14 cellular contexts compared by ENCODE assay signal in the genomic region with DNA sequence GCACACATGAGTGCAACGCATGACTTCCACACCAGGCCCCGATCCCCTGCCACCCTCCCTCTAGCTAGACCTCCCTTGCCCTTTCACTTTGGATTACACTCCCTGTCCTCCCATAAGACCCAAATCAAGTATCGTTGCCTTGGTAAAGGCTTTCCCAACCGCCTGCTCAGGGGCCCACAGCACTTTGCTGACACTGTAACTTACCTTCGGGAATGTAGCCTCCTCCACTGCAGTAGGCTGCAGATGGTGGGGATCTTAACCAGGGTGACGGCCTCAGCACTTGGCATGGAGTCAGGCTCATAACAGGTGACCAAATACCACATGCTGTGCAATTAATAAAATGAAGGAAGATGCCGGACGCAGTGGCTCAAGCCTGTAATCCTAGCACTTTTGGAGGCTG.
DNase-seq lines count a peak whose midpoint lies in the region; ATAC-seq and TF ChIP-seq lines count a peak whose summit lies in the region.
"Had no signal": no experiment of that assay in that cellular context is flagged by ENCODE, and none has a peak within 500 bp of the region (broad histone marks: within the 10 kb centered on the region; RNA-seq: fewer than 3 reads in every experiment).

No MANE protein-coding gene starts in this region.

- no peak overlapping the region for H3K27ac ChIP-seq in vagina
- H3K27ac ChIP-seq: A549, HL-60 had no signal

- H3K27me3 ChIP-seq in vagina: no peaks in the 10 kb centered on the region

- H3K27me3 Mint-ChIP-seq in CD14-positive monocyte (ENCODE audit: low read depth in 3 of 3) (no peaks in the 10 kb centered on the region), glutamatergic neuron (ENCODE audit: unreplicated experiment) (peaks cover 23% of the 10 kb centered on the region), nephron progenitor cell (ENCODE audit: low read depth, poor library complexity) (peaks cover 5% of the 10 kb centered on the region)
- no peaks in the 10 kb centered on the region for H3K27me3 Mint-ChIP-seq in activated T-helper 17 cell treated with anti-CD3 and anti-CD28 coated beads, Interleukin-2, amount 50 U/mL, for 72 hours

- H3K9me3 ChIP-seq in vagina: no peaks in the 10 kb centered on the region
- H3K9me3 ChIP-seq: A549, SK-N-SH had no signal

- TF ChIP-seq POLR2A in vagina (IDR thresholded peaks at IDR 0.05): no peak

- ATAC-seq in activated T-helper 17 cell treated with anti-CD3 and anti-CD28 coated beads, Interleukin-2, amount 50 U/mL, for 72 hours (replicated peaks): no peak
- ATAC-seq: A549 had no signal

- DNase-seq in CD14-positive monocyte (ENCODE audit: low spot score): peak; percentile 11
- DNase-seq in NCI-H524 (lab: John Stamatoyannopoulos, UW): peak; percentile 69 to 90
- DNase-seq in glutamatergic neuron: no peak
- peak; percentile 43 for DNase-seq in retinal pigment epithelial cell (ENCODE audit: low read depth)
- DNase-seq in nephron progenitor cell: no peak
- DNase-seq in vagina (ENCODE audit: extremely low spot score in 2 of 2): no peak
- DNase-seq: C1 segment of cervical spinal cord, EL, NCI-H1105, NCI-H187, SK-N-SH had no signal

- H3K4me3 Mint-ChIP-seq in CD14-positive monocyte (no peak overlapping the region), glutamatergic neuron (ENCODE audit: unreplicated experiment) (no peak overlapping the region), nephron progenitor cell (no peak overlapping the region)
- no peak overlapping the region for H3K4me3 Mint-ChIP-seq in activated T-helper 17 cell treated with anti-CD3 and anti-CD28 coated beads, Interleukin-2, amount 50 U/mL, for 72 hours

- H3K4me1 Mint-ChIP-seq in CD14-positive monocyte (peaks cover 16% of the 10 kb centered on the region), glutamatergic neuron (ENCODE audit: low read depth, unreplicated experiment) (peaks cover 38% of the 10 kb centered on the region), nephron progenitor cell (peaks cover 38% of the 10 kb centered on the region)
- H3K4me1 Mint-ChIP-seq in activated T-helper 17 cell treated with anti-CD3 and anti-CD28 coated beads, Interleukin-2, amount 50 U/mL, for 72 hours: peaks cover 22% of the 10 kb centered on the region

- no peak for TF ChIP-seq CTCF in CD14-positive monocyte (IDR thresholded peaks at IDR 0.05)
- no peak for TF ChIP-seq CTCF in glutamatergic neuron (IDR thresholded peaks at IDR 0.05; ENCODE audit: partially characterized antibody, unreplicated experiment)
- TF ChIP-seq CTCF in retinal pigment epithelial cell (conservative IDR thresholded peaks at IDR 0.05; ENCODE audit: low read depth, low read length): no peak
- no peak for TF ChIP-seq CTCF in nephron progenitor cell (IDR thresholded peaks at IDR 0.05)
- TF ChIP-seq CTCF in vagina (IDR thresholded peaks at IDR 0.05): no peak

- H3K4me3 ChIP-seq in retinal pigment epithelial cell (ENCODE audit: low read length): no peak overlapping the region
- H3K4me3 ChIP-seq in vagina: no peak overlapping the region
- H3K4me3 ChIP-seq: A549 had no signal

- intact Hi-C loops in CD14-positive monocyte (cut with micrococcal nuclease): loop anchor here in 1 of 2 donors (10.0 kb wide), 1 partner anchor 46 kb away; no protein-coding TSS in a partner anchor
- intact Hi-C loops in vagina (cut with DNase I): no loop called here

- H3K9me3 Mint-ChIP-seq in CD14-positive monocyte (peaks cover 0 to 2% (median 0%) of the 10 kb centered on the region in 7 donors), glutamatergic neuron (ENCODE audit: unreplicated experiment) (peaks cover 21% of the 10 kb centered on the region), nephron progenitor cell (no peaks in the 10 kb centered on the region)
- H3K9me3 Mint-ChIP-seq in activated T-helper 17 cell treated with anti-CD3 and anti-CD28 coated beads, Interleukin-2, amount 50 U/mL, for 72 hours: no peaks in the 10 kb centered on the region

- H3K27ac Mint-ChIP-seq in CD14-positive monocyte: no peak overlapping the region
- H3K27ac Mint-ChIP-seq in glutamatergic neuron (ENCODE audit: unreplicated experiment): peak overlapping the region; percentile 85
- no peak overlapping the region for H3K27ac Mint-ChIP-seq in activated T-helper 17 cell treated with anti-CD3 and anti-CD28 coated beads, Interleukin-2, amount 50 U/mL, for 72 hours
- no peak overlapping the region for H3K27ac Mint-ChIP-seq in nephron progenitor cell

- H3K36me3 Mint-ChIP-seq in CD14-positive monocyte (peaks cover 0 to 1% of the 10 kb centered on the region in 2 donors), glutamatergic neuron (ENCODE audit: unreplicated experiment) (no peaks in the 10 kb centered on the region), nephron progenitor cell (ENCODE audit: low read depth) (no peaks in the 10 kb centered on the region)
- H3K36me3 Mint-ChIP-seq in activated T-helper 17 cell treated with anti-CD3 and anti-CD28 coated beads, Interleukin-2, amount 50 U/mL, for 72 hours (ENCODE audit: low read depth): no peaks in the 10 kb centered on the region

- H3K36me3 ChIP-seq in vagina: no peaks in the 10 kb centered on the region

- H3K4me1 ChIP-seq in vagina: peaks cover 12% of the 10 kb centered on the region
- H3K4me1 ChIP-seq: A549 had no signal

Comparison
In these comparisons a context has a peak if more than half of its experiments do, and no peak if none do; other contexts are left out.
1. DNase-seq: peak in CD14-positive monocyte (single experiment), NCI-H524 (2 of 2) and retinal pigment epithelial cell (single experiment); none in glutamatergic neuron (single experiment), nephron progenitor cell (single experiment) and vagina (0 of 2).